ENCODE assay signal across 11 cellular contexts in genomic region chr9:35277649-35278359, GRCh38.
DNase-seq lines count a peak whose midpoint lies in the region; ATAC-seq, FAIRE-seq and TF ChIP-seq lines count a peak whose summit lies in the region.
"Had no signal": no experiment of that assay in that cellular context is flagged by ENCODE, and none has a peak within 500 bp of the region (broad histone marks: within the 10 kb centered on the region; RNA-seq: fewer than 3 reads in every experiment).

No MANE protein-coding gene starts in this region.

- peaks cover 2% of the 10 kb centered on the region for H3K36me3 Mint-ChIP-seq in activated naive CD4-positive, alpha-beta T cell treated with anti-CD3 and anti-CD28 coated beads, Interleukin-2, amount 50 U/mL, for 24 hours
- no peaks in the 10 kb centered on the region for H3K36me3 Mint-ChIP-seq in activated T-cell treated with anti-CD3 and anti-CD28 coated beads, Interleukin-2, amount 50 U/mL, for 24 hours (ENCODE audit: low read depth)

- intact Hi-C loops in dorsolateral prefrontal cortex (cut with DNase I), result loop anchor here (5.0 to 10.0 kb wide), 6 partner anchors 74 to 376 kb away; no protein-coding TSS in a partner anchor
- intact Hi-C loops in right lobe of liver (cut with DNase I), result no loop called here
- intact Hi-C loops in uterus (cut with DNase I; ENCODE audit: low total_unique reads), result no loop called here

- H3K4me1 Mint-ChIP-seq in activated naive CD4-positive, alpha-beta T cell treated with anti-CD3 and anti-CD28 coated beads, Interleukin-2, amount 50 U/mL, for 24 hours, result peaks cover 37% of the 10 kb centered on the region
- H3K4me1 Mint-ChIP-seq in activated T-cell treated with anti-CD3 and anti-CD28 coated beads, Interleukin-2, amount 50 U/mL, for 24 hours (ENCODE audit: low read depth), result peaks cover 43% of the 10 kb centered on the region

- H3K27ac Mint-ChIP-seq in activated naive CD4-positive, alpha-beta T cell treated with anti-CD3 and anti-CD28 coated beads, Interleukin-2, amount 50 U/mL, for 24 hours, result peak overlapping the region; percentile 96
- no peak overlapping the region for H3K27ac Mint-ChIP-seq in activated T-cell treated with anti-CD3 and anti-CD28 coated beads, Interleukin-2, amount 50 U/mL, for 24 hours

- peak; percentile 26 to 71 (median 48) for ATAC-seq in right lobe of liver

- FAIRE-seq in GM19239 (lab: Jason Lieb, UNC), result no peak

- peak in 2 of 56 donors; percentile 10 to 11 for TF ChIP-seq CTCF in dorsolateral prefrontal cortex (IDR thresholded peaks at IDR 0.05 in 54 of 56, conservative IDR thresholded peaks at IDR 0.05 in 2 of 56; ENCODE audit: low read depth in 1 of 56, partially characterized antibody in 56 of 56)
- TF ChIP-seq CTCF in right lobe of liver (IDR thresholded peaks at IDR 0.05), result no peak
- TF ChIP-seq CTCF in uterus (IDR thresholded peaks at IDR 0.05), result no peak

- no peak for DNase-seq in activated naive CD4-positive, alpha-beta T cell treated with Interleukin-2 at 50 U/mL for 16 hours
- DNase-seq in dorsolateral prefrontal cortex (no peak), right lobe of liver (no peak), uterus (no peak), GM19239 (ENCODE audit: insufficient read length, low spot score) (no peak), GOT3 (lab: John Stamatoyannopoulos, UW) (no peak)
- DNase-seq in activated T-cell treated with anti-CD3 and anti-CD28 coated beads, Interleukin-2, amount 50 U/mL, for 24 hours, result no peak
- DNase-seq: stimulated activated CD4-positive, alpha-beta T cell treated with anti-CD3 and anti-CD28 coated beads, Interleukin-2, amount 100 ng/mL, for 24 hours; T1000 had no signal

- H3K4me1 ChIP-seq in right lobe of liver (no peaks in the 10 kb centered on the region), uterus (no peaks in the 10 kb centered on the region)

- H3K27me3 Mint-ChIP-seq in activated naive CD4-positive, alpha-beta T cell treated with anti-CD3 and anti-CD28 coated beads, Interleukin-2, amount 50 U/mL, for 24 hours, result peaks cover 1% of the 10 kb centered on the region
- no peaks in the 10 kb centered on the region for H3K27me3 Mint-ChIP-seq in activated T-cell treated with anti-CD3 and anti-CD28 coated beads, Interleukin-2, amount 50 U/mL, for 24 hours

- H3K9me3 Mint-ChIP-seq in activated naive CD4-positive, alpha-beta T cell treated with anti-CD3 and anti-CD28 coated beads, Interleukin-2, amount 50 U/mL, for 24 hours, result no peaks in the 10 kb centered on the region
- H3K9me3 Mint-ChIP-seq in activated T-cell treated with anti-CD3 and anti-CD28 coated beads, Interleukin-2, amount 50 U/mL, for 24 hours, result no peaks in the 10 kb centered on the region

- H3K36me3 ChIP-seq in right lobe of liver (no peaks in the 10 kb centered on the region), uterus (no peaks in the 10 kb centered on the region)

- H3K9me3 ChIP-seq in right lobe of liver (no peaks in the 10 kb centered on the region), uterus (no peaks in the 10 kb centered on the region)

- H3K27ac ChIP-seq in dorsolateral prefrontal cortex (peak overlapping the region in 50 of 59 donors; percentile 1 to 79 (median 47)), right lobe of liver (no peak overlapping the region), uterus (peak overlapping the region; percentile 44 to 67)
- H3K27ac ChIP-seq: epithelial cell of prostate had no signal

- H3K4me3 ChIP-seq in dorsolateral prefrontal cortex, result peak overlapping the region in 31 of 59 donors; percentile 1 to 58 (median 28)
- no peak overlapping the region for H3K4me3 ChIP-seq in right lobe of liver
- H3K4me3 ChIP-seq in uterus, result no peak overlapping the region

- no peak for TF ChIP-seq POLR2A in right lobe of liver (IDR thresholded peaks at IDR 0.05)
- TF ChIP-seq POLR2A in uterus (IDR thresholded peaks at IDR 0.05), result no peak

- peak overlapping the region; percentile 31 for H3K4me3 Mint-ChIP-seq in activated naive CD4-positive, alpha-beta T cell treated with anti-CD3 and anti-CD28 coated beads, Interleukin-2, amount 50 U/mL, for 24 hours
- no peak overlapping the region for H3K4me3 Mint-ChIP-seq in activated T-cell treated with anti-CD3 and anti-CD28 coated beads, Interleukin-2, amount 50 U/mL, for 24 hours

- WGBS in right lobe of liver (ENCODE audit: insufficient coverage, low coverage, low lambda C conversion rate, missing lambda C conversion rate), result 72% methylated on average over 7 of the region's 7 CpGs

- H3K27me3 ChIP-seq in dorsolateral prefrontal cortex, result no peaks in the 10 kb centered on the region
- no peaks in the 10 kb centered on the region for H3K27me3 ChIP-seq in right lobe of liver
- no peaks in the 10 kb centered on the region for H3K27me3 ChIP-seq in uterus

Comparison
In these comparisons a context has a peak if more than half of its experiments do, and no peak if none do; other contexts are left out.
1. H3K27ac ChIP-seq: peak in dorsolateral prefrontal cortex (50 of 59) and uterus (2 of 2); none in right lobe of liver (0 of 3).
2. H3K4me3 ChIP-seq: peak in dorsolateral prefrontal cortex (31 of 59); none in right lobe of liver (0 of 3) and uterus (0 of 2).
3. intact Hi-C loops: an anchor here in dorsolateral prefrontal cortex (5.0 to 10.0 kb wide); none called in right lobe of liver and uterus.